Comparison of ENCODE assay signal across 1 cellular context in the genomic region with DNA sequence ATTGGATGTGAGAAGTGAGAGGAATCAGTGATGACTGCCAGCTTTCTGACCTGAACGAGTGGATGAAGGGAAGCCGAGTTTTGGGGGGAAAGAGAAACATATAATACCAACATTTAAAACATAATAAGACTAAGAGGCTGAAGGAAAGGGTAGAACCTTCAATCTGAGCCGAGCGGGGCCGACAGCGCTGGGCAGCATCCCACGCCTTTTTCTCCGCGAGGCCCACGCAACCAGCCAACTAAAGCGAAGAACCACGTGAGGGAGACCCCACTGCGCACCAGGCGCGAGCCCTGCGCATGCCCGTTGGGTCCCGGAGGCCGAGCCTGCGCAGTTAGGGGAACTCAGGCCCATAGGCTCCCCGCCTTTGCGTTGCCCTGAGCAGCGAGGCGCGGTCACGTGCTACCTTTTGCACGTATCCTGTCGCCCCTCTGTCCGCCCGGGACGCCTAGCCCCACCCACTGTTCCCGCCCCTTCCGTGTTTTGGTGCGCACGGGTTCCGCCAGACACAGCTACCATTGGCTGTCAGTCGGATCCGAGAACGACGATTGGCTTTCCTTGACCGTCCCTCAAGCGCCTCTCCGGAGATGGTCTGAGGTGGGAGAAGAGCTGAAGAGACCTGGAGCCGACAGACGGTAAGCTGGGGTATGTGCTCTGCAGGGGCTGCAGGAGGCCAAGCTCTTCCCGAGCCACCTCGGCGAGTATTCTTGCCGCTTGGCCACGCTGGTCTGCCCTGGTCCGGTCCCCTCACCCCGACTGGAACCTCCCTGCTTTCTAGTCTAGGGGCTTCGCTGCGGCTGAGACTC.
TF ChIP-seq lines count a peak whose summit lies in the region.

A gene with protein sequence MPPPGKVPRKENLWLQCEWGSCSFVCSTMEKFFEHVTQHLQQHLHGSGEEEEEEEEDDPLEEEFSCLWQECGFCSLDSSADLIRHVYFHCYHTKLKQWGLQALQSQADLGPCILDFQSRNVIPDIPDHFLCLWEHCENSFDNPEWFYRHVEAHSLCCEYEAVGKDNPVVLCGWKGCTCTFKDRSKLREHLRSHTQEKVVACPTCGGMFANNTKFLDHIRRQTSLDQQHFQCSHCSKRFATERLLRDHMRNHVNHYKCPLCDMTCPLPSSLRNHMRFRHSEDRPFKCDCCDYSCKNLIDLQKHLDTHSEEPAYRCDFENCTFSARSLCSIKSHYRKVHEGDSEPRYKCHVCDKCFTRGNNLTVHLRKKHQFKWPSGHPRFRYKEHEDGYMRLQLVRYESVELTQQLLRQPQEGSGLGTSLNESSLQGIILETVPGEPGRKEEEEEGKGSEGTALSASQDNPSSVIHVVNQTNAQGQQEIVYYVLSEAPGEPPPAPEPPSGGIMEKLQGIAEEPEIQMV (plus strand): TSS at position 573 of the 803 bp plus-strand sequence. CDS start 5,365 bp downstream, outside the sequence.

TF ChIP-seq in H1, 55 proteins besides CTCF, POLR2A, EP300 and RAD21 (continued from another document):
- TF ChIP-seq, protein P1, sequence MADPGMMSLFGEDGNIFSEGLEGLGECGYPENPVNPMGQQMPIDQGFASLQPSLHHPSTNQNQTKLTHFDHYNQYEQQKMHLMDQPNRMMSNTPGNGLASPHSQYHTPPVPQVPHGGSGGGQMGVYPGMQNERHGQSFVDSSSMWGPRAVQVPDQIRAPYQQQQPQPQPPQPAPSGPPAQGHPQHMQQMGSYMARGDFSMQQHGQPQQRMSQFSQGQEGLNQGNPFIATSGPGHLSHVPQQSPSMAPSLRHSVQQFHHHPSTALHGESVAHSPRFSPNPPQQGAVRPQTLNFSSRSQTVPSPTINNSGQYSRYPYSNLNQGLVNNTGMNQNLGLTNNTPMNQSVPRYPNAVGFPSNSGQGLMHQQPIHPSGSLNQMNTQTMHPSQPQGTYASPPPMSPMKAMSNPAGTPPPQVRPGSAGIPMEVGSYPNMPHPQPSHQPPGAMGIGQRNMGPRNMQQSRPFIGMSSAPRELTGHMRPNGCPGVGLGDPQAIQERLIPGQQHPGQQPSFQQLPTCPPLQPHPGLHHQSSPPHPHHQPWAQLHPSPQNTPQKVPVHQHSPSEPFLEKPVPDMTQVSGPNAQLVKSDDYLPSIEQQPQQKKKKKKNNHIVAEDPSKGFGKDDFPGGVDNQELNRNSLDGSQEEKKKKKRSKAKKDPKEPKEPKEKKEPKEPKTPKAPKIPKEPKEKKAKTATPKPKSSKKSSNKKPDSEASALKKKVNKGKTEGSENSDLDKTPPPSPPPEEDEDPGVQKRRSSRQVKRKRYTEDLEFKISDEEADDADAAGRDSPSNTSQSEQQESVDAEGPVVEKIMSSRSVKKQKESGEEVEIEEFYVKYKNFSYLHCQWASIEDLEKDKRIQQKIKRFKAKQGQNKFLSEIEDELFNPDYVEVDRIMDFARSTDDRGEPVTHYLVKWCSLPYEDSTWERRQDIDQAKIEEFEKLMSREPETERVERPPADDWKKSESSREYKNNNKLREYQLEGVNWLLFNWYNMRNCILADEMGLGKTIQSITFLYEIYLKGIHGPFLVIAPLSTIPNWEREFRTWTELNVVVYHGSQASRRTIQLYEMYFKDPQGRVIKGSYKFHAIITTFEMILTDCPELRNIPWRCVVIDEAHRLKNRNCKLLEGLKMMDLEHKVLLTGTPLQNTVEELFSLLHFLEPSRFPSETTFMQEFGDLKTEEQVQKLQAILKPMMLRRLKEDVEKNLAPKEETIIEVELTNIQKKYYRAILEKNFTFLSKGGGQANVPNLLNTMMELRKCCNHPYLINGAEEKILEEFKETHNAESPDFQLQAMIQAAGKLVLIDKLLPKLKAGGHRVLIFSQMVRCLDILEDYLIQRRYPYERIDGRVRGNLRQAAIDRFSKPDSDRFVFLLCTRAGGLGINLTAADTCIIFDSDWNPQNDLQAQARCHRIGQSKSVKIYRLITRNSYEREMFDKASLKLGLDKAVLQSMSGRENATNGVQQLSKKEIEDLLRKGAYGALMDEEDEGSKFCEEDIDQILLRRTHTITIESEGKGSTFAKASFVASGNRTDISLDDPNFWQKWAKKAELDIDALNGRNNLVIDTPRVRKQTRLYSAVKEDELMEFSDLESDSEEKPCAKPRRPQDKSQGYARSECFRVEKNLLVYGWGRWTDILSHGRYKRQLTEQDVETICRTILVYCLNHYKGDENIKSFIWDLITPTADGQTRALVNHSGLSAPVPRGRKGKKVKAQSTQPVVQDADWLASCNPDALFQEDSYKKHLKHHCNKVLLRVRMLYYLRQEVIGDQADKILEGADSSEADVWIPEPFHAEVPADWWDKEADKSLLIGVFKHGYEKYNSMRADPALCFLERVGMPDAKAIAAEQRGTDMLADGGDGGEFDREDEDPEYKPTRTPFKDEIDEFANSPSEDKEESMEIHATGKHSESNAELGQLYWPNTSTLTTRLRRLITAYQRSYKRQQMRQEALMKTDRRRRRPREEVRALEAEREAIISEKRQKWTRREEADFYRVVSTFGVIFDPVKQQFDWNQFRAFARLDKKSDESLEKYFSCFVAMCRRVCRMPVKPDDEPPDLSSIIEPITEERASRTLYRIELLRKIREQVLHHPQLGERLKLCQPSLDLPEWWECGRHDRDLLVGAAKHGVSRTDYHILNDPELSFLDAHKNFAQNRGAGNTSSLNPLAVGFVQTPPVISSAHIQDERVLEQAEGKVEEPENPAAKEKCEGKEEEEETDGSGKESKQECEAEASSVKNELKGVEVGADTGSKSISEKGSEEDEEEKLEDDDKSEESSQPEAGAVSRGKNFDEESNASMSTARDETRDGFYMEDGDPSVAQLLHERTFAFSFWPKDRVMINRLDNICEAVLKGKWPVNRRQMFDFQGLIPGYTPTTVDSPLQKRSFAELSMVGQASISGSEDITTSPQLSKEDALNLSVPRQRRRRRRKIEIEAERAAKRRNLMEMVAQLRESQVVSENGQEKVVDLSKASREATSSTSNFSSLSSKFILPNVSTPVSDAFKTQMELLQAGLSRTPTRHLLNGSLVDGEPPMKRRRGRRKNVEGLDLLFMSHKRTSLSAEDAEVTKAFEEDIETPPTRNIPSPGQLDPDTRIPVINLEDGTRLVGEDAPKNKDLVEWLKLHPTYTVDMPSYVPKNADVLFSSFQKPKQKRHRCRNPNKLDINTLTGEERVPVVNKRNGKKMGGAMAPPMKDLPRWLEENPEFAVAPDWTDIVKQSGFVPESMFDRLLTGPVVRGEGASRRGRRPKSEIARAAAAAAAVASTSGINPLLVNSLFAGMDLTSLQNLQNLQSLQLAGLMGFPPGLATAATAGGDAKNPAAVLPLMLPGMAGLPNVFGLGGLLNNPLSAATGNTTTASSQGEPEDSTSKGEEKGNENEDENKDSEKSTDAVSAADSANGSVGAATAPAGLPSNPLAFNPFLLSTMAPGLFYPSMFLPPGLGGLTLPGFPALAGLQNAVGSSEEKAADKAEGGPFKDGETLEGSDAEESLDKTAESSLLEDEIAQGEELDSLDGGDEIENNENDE (IDR thresholded peaks at IDR 0.05; ENCODE audit: insufficient replicate concordance, low read length) = no peak
- TF ChIP-seq RNF2 (IDR thresholded peaks at IDR 0.05; ENCODE audit: borderline replicate concordance, low read depth, low read length, missing control alignments, poor library complexity, severe bottlenecking) (no peak), POLR2AphosphoS5 (IDR thresholded peaks at IDR 0.05; ENCODE audit: low read depth, low read length) (peak; percentile 87)
